Comparison of ENCODE assay signal across 13 cellular contexts in genomic region chr1:186865253-186865652, GRCh38. TPM values are rescaled to one million over a fixed set of nuclear protein-coding genes. Genes with fewer than 3 reads are reported as not detected.
DNase-seq lines count a peak whose midpoint lies in the region; ATAC-seq, FAIRE-seq and TF ChIP-seq lines count a peak whose summit lies in the region.
"Had no signal": no experiment of that assay in that cellular context is flagged by ENCODE, and none has a peak within 500 bp of the region (broad histone marks: within the 10 kb centered on the region; RNA-seq: fewer than 3 reads in every experiment).

No MANE protein-coding gene starts in this region.

- H3K4me3 ChIP-seq in OCI-LY3 (ENCODE audit: low read length): no peak overlapping the region
- no peak overlapping the region for H3K4me3 ChIP-seq in body of pancreas
- H3K4me3 ChIP-seq: esophagus muscularis mucosa, psoas muscle had no signal

- H3K9me3 ChIP-seq in OCI-LY3 (ENCODE audit: insufficient read depth, low read length): no peaks in the 10 kb centered on the region
- H3K9me3 ChIP-seq in body of pancreas: no peaks in the 10 kb centered on the region
- H3K9me3 ChIP-seq: Caco-2, esophagus muscularis mucosa, psoas muscle had no signal

- H3K4me1 ChIP-seq in OCI-LY3 (ENCODE audit: low read length): peaks cover 27% of the 10 kb centered on the region
- peaks cover 9% of the 10 kb centered on the region for H3K4me1 ChIP-seq in body of pancreas
- H3K4me1 ChIP-seq: Caco-2, esophagus muscularis mucosa, psoas muscle had no signal

- H3K9ac ChIP-seq in OCI-LY3 (ENCODE audit: low read length): no peak overlapping the region

- no peak overlapping the region for H2AFZ ChIP-seq in OCI-LY3 (ENCODE audit: low read depth, low read length)

- no peaks in the 10 kb centered on the region for H3K27me3 ChIP-seq in OCI-LY3 (ENCODE audit: low read depth, low read length)
- no peaks in the 10 kb centered on the region for H3K27me3 ChIP-seq in body of pancreas
- H3K27me3 ChIP-seq: esophagus muscularis mucosa had no signal

- H3K36me3 ChIP-seq in OCI-LY3 (replicated peaks; ENCODE audit: low read depth, low read length) (no peaks in the 10 kb centered on the region), body of pancreas (replicated peaks in 1 of 2; ENCODE audit: insufficient read depth in 1 of 2, low read depth in 2 of 2) (no peaks in the 10 kb centered on the region)
- H3K36me3 ChIP-seq: esophagus muscularis mucosa had no signal

- DNase-seq in GM20000 (ENCODE audit: low spot score) (peak; percentile 40), RCC 7860 (ENCODE audit: low spot score) (no peak), hepatic stellate cell (ENCODE audit: low spot score) (no peak), body of pancreas (no peak), NCI-H510A treated with DMSO at 0.1 percent for 48 hours (lab: John Stamatoyannopoulos, UW) (no peak)
- DNase-seq: Caco-2, Karpas-422, left ventricle myocardium superior, psoas muscle had no signal

- intact Hi-C loops in body of pancreas (cut with DNase I): no loop called here

- peak overlapping the region; percentile 40 for H3K4me2 ChIP-seq in OCI-LY3 (ENCODE audit: low read length)

- no peak for TF ChIP-seq CTCF in GM20000 (IDR thresholded peaks at IDR 0.05; ENCODE audit: extremely low read depth, missing control alignments)
- no peak for TF ChIP-seq CTCF in OCI-LY3 (IDR thresholded peaks at IDR 0.05; ENCODE audit: low read depth, low read length)
- TF ChIP-seq CTCF in body of pancreas (IDR thresholded peaks at IDR 0.05): no peak

- H3K79me2 ChIP-seq in OCI-LY3 (ENCODE audit: low read length): no peaks in the 10 kb centered on the region

- 58 to 86% methylated on average over 1 of the region's 1 CpG for whole genome bisulfite sequencing in body of pancreas, 2 donors

- no peak for TF ChIP-seq POLR2A in body of pancreas (IDR thresholded peaks at IDR 0.05)

- no peaks in the 10 kb centered on the region for H4K20me1 ChIP-seq in OCI-LY3 (ENCODE audit: insufficient read depth, low read length)

- H3K27ac ChIP-seq in OCI-LY3 (ENCODE audit: low read length): no peak overlapping the region
- H3K27ac ChIP-seq in body of pancreas: no peak overlapping the region
- H3K27ac ChIP-seq: esophagus muscularis mucosa, psoas muscle had no signal

- ATAC-seq in GM18517 (IDR thresholded peaks at IDR 0.05; ENCODE audit: unreplicated experiment) (peak; percentile 92), HG02981 (IDR thresholded peaks at IDR 0.05; ENCODE audit: unreplicated experiment) (peak; percentile 89), body of pancreas (no peak)
- ATAC-seq: left ventricle myocardium superior, psoas muscle had no signal

- FAIRE-seq in RCC 7860 (lab: Jason Lieb, UNC): no peak

RNA-seq across cellular contexts. Expression of gene PLA2G4A, which starts 36.5 kb away (rescaled TPM):
- total RNA-seq in body of pancreas: 10 to 100 TPM in 1 of 2 donors, 1 to 10 TPM in 1; 4.7 to 11.2 TPM
